1 cellular context compared by ENCODE assay signal in genomic region chr11:7422544-7423331, GRCh38.
TF ChIP-seq lines count a peak whose summit lies in the region.

No MANE protein-coding gene starts in this region.

TF ChIP-seq in GM12878, 131 proteins besides CTCF, POLR2A, EP300 and RAD21 (continued from another document):
- TF ChIP-seq USF1 (IDR thresholded peaks at IDR 0.05; ENCODE audit: borderline replicate concordance, extremely low read length, insufficient read depth, low read depth, low read length) (no peak), HCFC1 (IDR thresholded peaks at IDR 0.05; ENCODE audit: low read length) (no peak), RUNX3 (IDR thresholded peaks at IDR 0.05; ENCODE audit: low read length) (peak; percentile 65), RBBP5 (conservative IDR thresholded peaks at IDR 0.05) (no peak), NFIC (IDR thresholded peaks at IDR 0.05; ENCODE audit: low read depth, low read length) (peak; percentile 32; the same call in 1 of the 2 replicates), TCF7 (IDR thresholded peaks at IDR 0.05; ENCODE audit: borderline replicate concordance) (0 out of 2 replicates have a peak, but pooled peaks have one; percentile 32), CHD2 (IDR thresholded peaks at IDR 0.05; ENCODE audit: borderline replicate concordance, low read depth, low read length) (no peak), CEBPB (IDR thresholded peaks at IDR 0.05; ENCODE audit: borderline replicate concordance in 1 of 2, low read depth in 2 of 2, low read length in 2 of 2) (no peak), NR2F1 (conservative IDR thresholded peaks at IDR 0.05) (peak; percentile 76), SPI1 (IDR thresholded peaks at IDR 0.05; ENCODE audit: borderline replicate concordance, insufficient read depth, low read depth, low read length) (peak; percentile 72)
